In the genomic region with DNA sequence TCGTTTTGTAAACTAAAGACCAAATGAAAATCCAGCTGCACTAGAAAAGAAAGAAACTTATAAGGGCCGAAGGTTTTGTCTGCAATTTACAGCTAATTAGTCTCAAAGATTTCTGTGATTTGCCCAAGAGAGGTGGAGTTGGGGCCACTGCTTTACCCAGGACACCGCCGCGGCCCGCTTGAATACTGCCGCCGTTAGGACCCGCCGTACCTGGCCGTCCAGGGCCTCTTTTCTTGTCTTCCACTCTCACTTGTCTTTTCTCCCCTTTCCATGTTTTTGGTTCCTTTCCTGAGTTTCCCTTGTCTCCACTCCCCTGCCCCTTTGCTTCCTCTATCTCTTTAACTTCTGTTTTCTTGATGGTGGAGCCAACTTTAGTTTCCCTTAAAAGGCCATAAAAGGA, we compare ENCODE assay signal across 8 cellular contexts. TPM values are rescaled to one million over a fixed set of nuclear protein-coding genes. Genes with fewer than 3 reads are reported as not detected.
DNase-seq lines count a peak whose midpoint lies in the region; ATAC-seq and TF ChIP-seq lines count a peak whose summit lies in the region.

No MANE protein-coding gene starts in this region.

- peak overlapping the region; percentile 92 to 99 for H3K27ac ChIP-seq in coronary artery
- H3K27ac ChIP-seq in lower lobe of right lung = peak overlapping the region; percentile 98
- peak overlapping the region; percentile 93 to 98 for H3K27ac ChIP-seq in testis

- no peak for ATAC-seq in Right ventricle myocardium inferior
- ATAC-seq in lower lobe of right lung = peak; percentile 34 to 57

- intact Hi-C loops in Right ventricle myocardium inferior (cut with DNase I) (loop anchor here (1.0 to 10.0 kb wide), 2 partner anchors 15 to 69 kb away; a partner anchor contains a TSS), cardiac septum (cut with DNase I) (no loop called here), lower lobe of right lung (cut with DNase I) (no loop called here), testis (cut with DNase I; ENCODE audit: low total_unique reads) (loop anchor here (2.0 kb wide), 1 partner anchor 17 kb away; no protein-coding TSS in a partner anchor)

- H3K4me1 ChIP-seq in lower lobe of right lung (peaks cover 24% of the 10 kb centered on the region), testis (peaks cover 21% of the 10 kb centered on the region)

- peak; percentile 72 for DNase-seq in Right ventricle myocardium inferior (ENCODE audit: missing footprints)
- no peak for DNase-seq in cardiac septum (ENCODE audit: low spot score)
- DNase-seq in RKO (ENCODE audit: low spot score) = peak; percentile 45
- DNase-seq in coronary artery (ENCODE audit: low spot score) = peak; percentile 78
- DNase-seq in lower lobe of right lung = peak; percentile 71
- peak; percentile 76 for DNase-seq in testis
- no peak for DNase-seq in NCI-H128 (lab: John Stamatoyannopoulos, UW; ENCODE audit: unreplicated experiment)
- DNase-seq in foreskin melanocyte = no peak

- no peak for TF ChIP-seq POLR2A in testis (IDR thresholded peaks at IDR 0.05)

- H3K27me3 ChIP-seq in lower lobe of right lung (ENCODE audit: low read depth) = no peaks in the 10 kb centered on the region
- H3K27me3 ChIP-seq in testis = no peaks in the 10 kb centered on the region

- H3K36me3 ChIP-seq in lower lobe of right lung = no peaks in the 10 kb centered on the region
- no peaks in the 10 kb centered on the region for H3K36me3 ChIP-seq in testis (ENCODE audit: low read depth, missing control alignments)

- TF ChIP-seq CTCF in coronary artery (IDR thresholded peaks at IDR 0.05) (no peak), lower lobe of right lung (IDR thresholded peaks at IDR 0.05) (no peak), testis (IDR thresholded peaks at IDR 0.05) (no peak)

- H3K9me3 ChIP-seq in lower lobe of right lung (no peaks in the 10 kb centered on the region), testis (no peaks in the 10 kb centered on the region)

- H3K4me3 ChIP-seq in coronary artery (peak overlapping the region; percentile 73), lower lobe of right lung (peak overlapping the region; percentile 57), testis (peak overlapping the region; percentile 57 to 67)

- 0% methylated on average over 11 of the region's 11 CpGs for WGBS in testis, 2 donors

RNA-seq across cellular contexts. Expression of a gene that starts 15.7 kb away (rescaled TPM):
- total RNA-seq in Right ventricle myocardium inferior (21.2 TPM), cardiac septum (41.7 TPM), lower lobe of right lung (133 TPM), testis (100 to 1,000 TPM; 168 to 200 TPM)
- polyA plus RNA-seq in testis (ENCODE audit: insufficient read depth, low read depth, low replicate concordance) = 46.1 TPM

Comparison
In these comparisons a context has a peak if more than half of its experiments do, and no peak if none do; other contexts are left out.
1. DNase-seq: peak in Right ventricle myocardium inferior (single experiment), RKO (single experiment), coronary artery (single experiment), lower lobe of right lung (single experiment) and testis (single experiment); none in cardiac septum (single experiment), NCI-H128 (single experiment) and foreskin melanocyte (single experiment).
2. intact Hi-C loops: an anchor here in Right ventricle myocardium inferior (1.0 to 10.0 kb wide) and testis (2.0 kb wide); none called in cardiac septum and lower lobe of right lung.
3. Peak in every context shown above with its lines, with median percentiles within 50 percentile points of each other: H3K27ac ChIP-seq and H3K4me3 ChIP-seq.